Comparison of ENCODE assay signal across 9 cellular contexts in the genomic region with DNA sequence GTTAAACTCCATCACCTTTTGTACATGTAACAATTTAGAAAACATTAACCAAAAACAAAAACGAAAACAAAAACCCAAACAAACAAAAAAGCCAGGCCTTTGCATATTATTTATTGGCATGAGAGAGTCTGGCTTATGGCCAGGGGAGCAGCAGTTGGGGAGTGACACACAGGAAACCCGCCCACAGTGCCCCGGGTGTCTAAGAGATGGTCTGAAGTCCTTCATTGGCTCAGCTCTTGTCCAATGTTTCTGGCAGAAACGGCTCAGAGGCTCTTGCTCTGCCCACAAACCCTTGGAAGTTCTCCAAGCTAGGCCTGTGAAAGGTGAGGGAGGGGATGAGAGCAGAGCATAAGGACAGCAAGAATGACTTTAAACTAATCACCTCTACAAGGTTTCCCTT.
DNase-seq lines count a peak whose midpoint lies in the region; ATAC-seq and TF ChIP-seq lines count a peak whose summit lies in the region.
"Had no signal": no experiment of that assay in that cellular context is flagged by ENCODE, and none has a peak within 500 bp of the region (broad histone marks: within the 10 kb centered on the region; RNA-seq: fewer than 3 reads in every experiment).

No MANE protein-coding gene starts in this region.

- no peaks in the 10 kb centered on the region for H3F3A ChIP-seq in GM23338 (replicated peaks; ENCODE audit: low read depth)

- H3K4me1 Mint-ChIP-seq in GM23338 = peaks cover 2% of the 10 kb centered on the region; the same call in 1 of the 3 replicates

- H2BK5ac ChIP-seq in trophoblast cell (ENCODE audit: low read depth, low read length, poor library complexity) = no peak overlapping the region

- H3K9me3 ChIP-seq in trophoblast cell (ENCODE audit: insufficient read depth, low read depth, low read length) = no peaks in the 10 kb centered on the region

- H3K79me2 ChIP-seq in trophoblast cell (ENCODE audit: control insufficient read depth, insufficient read depth, low read length, poor library complexity) (no peaks in the 10 kb centered on the region), GM23338 (replicated peaks; ENCODE audit: insufficient read depth) (no peaks in the 10 kb centered on the region)

- no peaks in the 10 kb centered on the region for H3K79me1 ChIP-seq in trophoblast cell (ENCODE audit: low read length)

- no peak overlapping the region for H2AK5ac ChIP-seq in trophoblast cell (ENCODE audit: low read length)

- H2BK12ac ChIP-seq in trophoblast cell (ENCODE audit: low read length) = no peak overlapping the region

- no peaks in the 10 kb centered on the region for H4K20me1 ChIP-seq in GM23338 (replicated peaks; ENCODE audit: insufficient read depth)

- no peak for TF ChIP-seq CTCF in GM23338 (conservative IDR thresholded peaks at IDR 0.05; ENCODE audit: low read depth in 2 of 2)

- no peak overlapping the region for H3K14ac ChIP-seq in trophoblast cell (ENCODE audit: low read length)

- no peak overlapping the region for H4K91ac ChIP-seq in trophoblast cell (ENCODE audit: low read depth, low read length)

- H3K23ac ChIP-seq in trophoblast cell (ENCODE audit: low read length) = no peak overlapping the region

- no CpG with 5 or more reads among the region's 4 CpGs for WGBS in trophoblast cell (ENCODE audit: extremely low coverage, insufficient coverage, insufficient read length)

- peaks cover 4% of the 10 kb centered on the region for H3K27me3 Mint-ChIP-seq in GM23338 (ENCODE audit: insufficient read depth, low read depth, poor library complexity)

- H3K27ac Mint-ChIP-seq in GM23338 = no peak overlapping the region

- no peak overlapping the region for H3K4ac ChIP-seq in trophoblast cell (ENCODE audit: low read depth, low read length)

- H2AFZ ChIP-seq in trophoblast cell (ENCODE audit: insufficient read depth, low read length, poor library complexity) = no peak overlapping the region
- no peak overlapping the region for H2AFZ ChIP-seq in GM23338

- no peak overlapping the region for H3K4me2 ChIP-seq in trophoblast cell (ENCODE audit: low read length)
- no peak overlapping the region for H3K4me2 ChIP-seq in GM23338

- peak; percentile 36 for DNase-seq in NCI-H1105 treated with DMSO at 0.1 percent for 48 hours (lab: John Stamatoyannopoulos, UW)
- DNase-seq in NCI-H1105 (lab: John Stamatoyannopoulos, UW) = no peak
- peak; percentile 1 for DNase-seq in NCI-H446 treated with DMSO at 0.1 percent for 48 hours (lab: John Stamatoyannopoulos, UW)
- DNase-seq in kidney tubule cell (ENCODE audit: low spot score) = peak; percentile 39
- no peak for DNase-seq in trophoblast cell
- DNase-seq in cerebellar nuclear complex (lab: John Stamatoyannopoulos, UW) = no peak
- no peak for DNase-seq in GM23338 (ENCODE audit: low spot score)

- ATAC-seq in HG02623 (IDR thresholded peaks at IDR 0.05; ENCODE audit: unreplicated experiment) (peak; percentile 40), GM23338 (no peak)

- H3K36me3 Mint-ChIP-seq in GM23338 (ENCODE audit: low read depth) = no peaks in the 10 kb centered on the region

- no peak overlapping the region for H3K4me3 ChIP-seq in trophoblast cell (ENCODE audit: low read depth, low read length)
- no peak overlapping the region for H3K4me3 ChIP-seq in GM23338

- no peak overlapping the region for H4K8ac ChIP-seq in trophoblast cell (ENCODE audit: low read depth, low read length)

- no peak overlapping the region for H4K12ac ChIP-seq in trophoblast cell (ENCODE audit: low read depth, low read length)

- H3K18ac ChIP-seq in trophoblast cell (ENCODE audit: low read length) = no peak overlapping the region

- no peak overlapping the region for H3K4me3 Mint-ChIP-seq in GM23338

- H3K9ac ChIP-seq in trophoblast cell (ENCODE audit: low read length) = no peak overlapping the region

- peaks cover 3% of the 10 kb centered on the region; the same call in 1 of the 2 replicates for H3K9me2 ChIP-seq in GM23338 (ENCODE audit: insufficient read depth)

- H3K27ac ChIP-seq in trophoblast cell (ENCODE audit: low read depth, low read length) = no peak overlapping the region
- H3K27ac ChIP-seq in GM23338 (ENCODE audit: low read depth) = no peak overlapping the region
- H3K27ac ChIP-seq: 22Rv1 had no signal

- H3K4me1 ChIP-seq in trophoblast cell (ENCODE audit: control insufficient read depth in 1 of 2, insufficient read depth in 2 of 2, low read length in 2 of 2) = no peaks in the 10 kb centered on the region
- no peaks in the 10 kb centered on the region for H3K4me1 ChIP-seq in GM23338 (ENCODE audit: insufficient read depth)

- H2BK120ac ChIP-seq in trophoblast cell (ENCODE audit: insufficient read depth, low read length, poor library complexity) = no peak overlapping the region

- no peaks in the 10 kb centered on the region for H3K36me3 ChIP-seq in trophoblast cell (ENCODE audit: control insufficient read depth in 1 of 2, insufficient read depth in 2 of 2, low read length in 2 of 2)
- no peaks in the 10 kb centered on the region for H3K36me3 ChIP-seq in GM23338 (ENCODE audit: insufficient read depth)

- H3K9me3 Mint-ChIP-seq in GM23338 = no peaks in the 10 kb centered on the region

- H3K27me3 ChIP-seq in trophoblast cell (ENCODE audit: insufficient read depth, low read length) = no peaks in the 10 kb centered on the region
- H3K27me3 ChIP-seq in GM23338 (ENCODE audit: insufficient read depth) = no peaks in the 10 kb centered on the region

TF ChIP-seq in GM23338, 12 proteins besides CTCF, POLR2A, EP300 and RAD21 (continues in another document):
- TF ChIP-seq STAT1 (IDR thresholded peaks at IDR 0.05; ENCODE audit: unreplicated experiment) = no peak
- TF ChIP-seq ZNF331 (CRISPR knock-in tag; IDR thresholded peaks at IDR 0.05; ENCODE audit: low read depth) = no peak
- TF ChIP-seq, protein P1, sequence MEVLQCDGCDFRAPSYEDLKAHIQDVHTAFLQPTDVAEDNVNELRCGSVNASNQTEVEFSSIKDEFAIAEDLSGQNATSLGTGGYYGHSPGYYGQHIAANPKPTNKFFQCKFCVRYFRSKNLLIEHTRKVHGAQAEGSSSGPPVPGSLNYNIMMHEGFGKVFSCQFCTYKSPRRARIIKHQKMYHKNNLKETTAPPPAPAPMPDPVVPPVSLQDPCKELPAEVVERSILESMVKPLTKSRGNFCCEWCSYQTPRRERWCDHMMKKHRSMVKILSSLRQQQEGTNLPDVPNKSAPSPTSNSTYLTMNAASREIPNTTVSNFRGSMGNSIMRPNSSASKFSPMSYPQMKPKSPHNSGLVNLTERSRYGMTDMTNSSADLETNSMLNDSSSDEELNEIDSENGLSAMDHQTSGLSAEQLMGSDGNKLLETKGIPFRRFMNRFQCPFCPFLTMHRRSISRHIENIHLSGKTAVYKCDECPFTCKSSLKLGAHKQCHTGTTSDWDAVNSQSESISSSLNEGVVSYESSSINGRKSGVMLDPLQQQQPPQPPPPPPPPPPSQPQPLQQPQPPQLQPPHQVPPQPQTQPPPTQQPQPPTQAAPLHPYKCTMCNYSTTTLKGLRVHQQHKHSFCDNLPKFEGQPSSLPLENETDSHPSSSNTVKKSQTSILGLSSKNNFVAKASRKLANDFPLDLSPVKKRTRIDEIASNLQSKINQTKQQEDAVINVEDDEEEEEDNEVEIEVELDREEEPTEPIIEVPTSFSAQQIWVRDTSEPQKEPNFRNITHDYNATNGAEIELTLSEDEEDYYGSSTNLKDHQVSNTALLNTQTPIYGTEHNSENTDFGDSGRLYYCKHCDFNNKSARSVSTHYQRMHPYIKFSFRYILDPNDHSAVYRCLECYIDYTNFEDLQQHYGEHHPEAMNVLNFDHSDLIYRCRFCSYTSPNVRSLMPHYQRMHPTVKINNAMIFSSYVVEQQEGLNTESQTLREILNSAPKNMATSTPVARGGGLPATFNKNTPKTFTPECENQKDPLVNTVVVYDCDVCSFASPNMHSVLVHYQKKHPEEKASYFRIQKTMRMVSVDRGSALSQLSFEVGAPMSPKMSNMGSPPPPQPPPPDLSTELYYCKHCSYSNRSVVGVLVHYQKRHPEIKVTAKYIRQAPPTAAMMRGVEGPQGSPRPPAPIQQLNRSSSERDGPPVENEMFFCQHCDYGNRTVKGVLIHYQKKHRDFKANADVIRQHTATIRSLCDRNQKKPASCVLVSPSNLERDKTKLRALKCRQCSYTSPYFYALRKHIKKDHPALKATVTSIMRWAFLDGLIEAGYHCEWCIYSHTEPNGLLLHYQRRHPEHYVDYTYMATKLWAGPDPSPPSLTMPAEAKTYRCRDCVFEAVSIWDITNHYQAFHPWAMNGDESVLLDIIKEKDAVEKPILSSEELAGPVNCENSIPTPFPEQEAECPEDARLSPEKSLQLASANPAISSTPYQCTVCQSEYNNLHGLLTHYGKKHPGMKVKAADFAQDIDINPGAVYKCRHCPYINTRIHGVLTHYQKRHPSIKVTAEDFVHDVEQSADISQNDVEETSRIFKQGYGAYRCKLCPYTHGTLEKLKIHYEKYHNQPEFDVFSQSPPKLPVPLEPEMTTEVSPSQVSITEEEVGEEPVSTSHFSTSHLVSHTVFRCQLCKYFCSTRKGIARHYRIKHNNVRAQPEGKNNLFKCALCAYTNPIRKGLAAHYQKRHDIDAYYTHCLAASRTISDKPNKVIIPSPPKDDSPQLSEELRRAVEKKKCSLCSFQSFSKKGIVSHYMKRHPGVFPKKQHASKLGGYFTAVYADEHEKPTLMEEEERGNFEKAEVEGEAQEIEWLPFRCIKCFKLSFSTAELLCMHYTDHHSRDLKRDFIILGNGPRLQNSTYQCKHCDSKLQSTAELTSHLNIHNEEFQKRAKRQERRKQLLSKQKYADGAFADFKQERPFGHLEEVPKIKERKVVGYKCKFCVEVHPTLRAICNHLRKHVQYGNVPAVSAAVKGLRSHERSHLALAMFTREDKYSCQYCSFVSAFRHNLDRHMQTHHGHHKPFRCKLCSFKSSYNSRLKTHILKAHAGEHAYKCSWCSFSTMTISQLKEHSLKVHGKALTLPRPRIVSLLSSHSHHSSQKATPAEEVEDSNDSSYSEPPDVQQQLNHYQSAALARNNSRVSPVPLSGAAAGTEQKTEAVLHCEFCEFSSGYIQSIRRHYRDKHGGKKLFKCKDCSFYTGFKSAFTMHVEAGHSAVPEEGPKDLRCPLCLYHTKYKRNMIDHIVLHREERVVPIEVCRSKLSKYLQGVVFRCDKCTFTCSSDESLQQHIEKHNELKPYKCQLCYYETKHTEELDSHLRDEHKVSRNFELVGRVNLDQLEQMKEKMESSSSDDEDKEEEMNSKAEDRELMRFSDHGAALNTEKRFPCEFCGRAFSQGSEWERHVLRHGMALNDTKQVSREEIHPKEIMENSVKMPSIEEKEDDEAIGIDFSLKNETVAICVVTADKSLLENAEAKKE (CRISPR knock-in tag; IDR thresholded peaks at IDR 0.05) = no peak
- no peak for TF ChIP-seq ETS1 (IDR thresholded peaks at IDR 0.05)
- no peak for TF ChIP-seq POLR2AphosphoS5 (IDR thresholded peaks at IDR 0.05; ENCODE audit: low read depth)

Comparison
In these comparisons a context has a peak if more than half of its experiments do, and no peak if none do; other contexts are left out.
1. DNase-seq: peak in NCI-H1105 treated with DMSO at 0.1 percent for 48 hours (single experiment), NCI-H446 treated with DMSO at 0.1 percent for 48 hours (single experiment) and kidney tubule cell (single experiment); none in NCI-H1105 (single experiment), trophoblast cell (0 of 2), cerebellar nuclear complex (0 of 2) and GM23338 (single experiment).